In the genomic region with DNA sequence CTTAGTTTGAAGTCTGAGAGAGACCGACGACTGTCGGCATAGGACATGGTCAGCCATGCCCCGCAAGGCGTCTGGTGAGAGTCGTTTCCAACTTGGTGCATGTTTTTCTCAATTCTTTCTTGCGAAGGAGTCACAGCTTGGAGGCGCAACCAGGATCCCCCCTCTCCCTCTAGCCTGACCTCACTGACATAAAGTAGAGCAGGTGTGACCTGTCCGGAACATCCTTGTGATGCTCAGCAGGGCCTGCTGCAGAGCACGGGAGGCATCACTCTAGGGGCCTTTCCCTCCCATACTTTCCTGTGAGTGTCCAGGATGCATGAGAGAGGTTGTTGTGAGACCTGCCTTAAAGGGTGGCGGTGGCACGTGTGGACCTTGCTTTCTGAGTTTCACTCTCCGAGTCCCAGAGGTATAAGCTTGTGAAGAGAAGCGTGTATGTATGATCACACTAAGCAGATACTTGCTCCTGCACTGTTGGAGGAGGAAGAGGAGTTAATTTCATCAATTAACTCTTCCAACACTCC, we compare ENCODE assay signal across 1 cellular context.
TF ChIP-seq lines count a peak whose summit lies in the region.

No MANE protein-coding gene starts in this region.

TF ChIP-seq in GM12878, 131 proteins besides CTCF, POLR2A, EP300 and RAD21 (continued from another document):
- TF ChIP-seq ZNF207 (IDR thresholded peaks at IDR 0.05; ENCODE audit: borderline replicate concordance), result no peak
- TF ChIP-seq ZBTB40 (IDR thresholded peaks at IDR 0.05; ENCODE audit: borderline replicate concordance), result no peak
- TF ChIP-seq KDM1A (IDR thresholded peaks at IDR 0.05; ENCODE audit: borderline replicate concordance), result no peak
